1 cellular context compared by ENCODE assay signal in the genomic region with DNA sequence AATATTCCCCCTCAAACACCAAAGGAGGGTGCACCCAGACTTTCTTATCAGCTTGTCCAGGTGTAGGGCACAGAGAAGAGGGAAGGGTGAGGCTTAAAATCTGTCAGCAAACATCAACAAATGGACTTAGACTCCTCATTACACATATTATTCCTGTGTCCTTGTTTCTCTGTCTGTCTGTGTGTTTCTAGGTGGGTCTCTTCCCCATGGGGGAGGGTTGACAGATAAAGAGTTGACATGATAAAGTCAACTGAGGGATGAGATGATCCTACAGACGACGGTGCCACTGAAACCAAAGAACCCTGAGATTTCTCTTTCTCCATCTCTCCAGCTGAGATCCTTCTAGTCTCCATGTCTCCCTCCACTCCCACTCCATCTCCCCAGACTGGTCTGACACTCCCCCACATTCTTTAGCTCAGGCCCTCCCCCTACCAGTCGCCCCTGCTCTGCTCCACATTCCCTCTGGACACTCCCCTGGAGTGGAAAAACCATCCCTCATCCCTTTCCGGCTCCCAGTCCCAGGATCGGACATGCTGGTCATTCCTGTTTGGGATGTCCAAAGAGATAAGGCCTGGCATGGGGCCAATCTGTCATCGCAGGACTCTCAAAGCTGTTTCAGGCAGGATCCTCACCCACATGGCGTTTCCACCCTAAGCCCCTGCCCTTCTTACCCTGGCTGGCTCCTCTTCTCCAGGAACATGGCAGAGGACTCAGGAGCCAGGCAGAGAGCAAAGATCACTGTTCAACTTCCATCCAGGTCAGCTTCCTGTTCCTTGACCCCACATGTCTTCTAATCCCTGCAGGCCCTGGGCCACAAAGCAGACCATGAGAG.
TF ChIP-seq lines count a peak whose summit lies in the region.

No MANE protein-coding gene starts in this region.

TF ChIP-seq in K562, 482 proteins besides CTCF, POLR2A, EP300 and RAD21 (continued from another document):
- TF ChIP-seq, protein P1, sequence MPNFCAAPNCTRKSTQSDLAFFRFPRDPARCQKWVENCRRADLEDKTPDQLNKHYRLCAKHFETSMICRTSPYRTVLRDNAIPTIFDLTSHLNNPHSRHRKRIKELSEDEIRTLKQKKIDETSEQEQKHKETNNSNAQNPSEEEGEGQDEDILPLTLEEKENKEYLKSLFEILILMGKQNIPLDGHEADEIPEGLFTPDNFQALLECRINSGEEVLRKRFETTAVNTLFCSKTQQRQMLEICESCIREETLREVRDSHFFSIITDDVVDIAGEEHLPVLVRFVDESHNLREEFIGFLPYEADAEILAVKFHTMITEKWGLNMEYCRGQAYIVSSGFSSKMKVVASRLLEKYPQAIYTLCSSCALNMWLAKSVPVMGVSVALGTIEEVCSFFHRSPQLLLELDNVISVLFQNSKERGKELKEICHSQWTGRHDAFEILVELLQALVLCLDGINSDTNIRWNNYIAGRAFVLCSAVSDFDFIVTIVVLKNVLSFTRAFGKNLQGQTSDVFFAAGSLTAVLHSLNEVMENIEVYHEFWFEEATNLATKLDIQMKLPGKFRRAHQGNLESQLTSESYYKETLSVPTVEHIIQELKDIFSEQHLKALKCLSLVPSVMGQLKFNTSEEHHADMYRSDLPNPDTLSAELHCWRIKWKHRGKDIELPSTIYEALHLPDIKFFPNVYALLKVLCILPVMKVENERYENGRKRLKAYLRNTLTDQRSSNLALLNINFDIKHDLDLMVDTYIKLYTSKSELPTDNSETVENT (CRISPR knock-in tag; IDR thresholded peaks at IDR 0.05): no peak
- TF ChIP-seq KAT8 (IDR thresholded peaks at IDR 0.05; ENCODE audit: low read depth) (no peak), CEBPG (CRISPR knock-in tag; IDR thresholded peaks at IDR 0.05) (no peak), CEBPG (tag; conservative IDR thresholded peaks at IDR 0.05 in 1 of 2, IDR thresholded peaks at IDR 0.05 in 1 of 2) (no peak), HOXB6 (CRISPR knock-in tag; IDR thresholded peaks at IDR 0.05; ENCODE audit: borderline replicate concordance) (no peak), XRCC3 (IDR thresholded peaks at IDR 0.05) (no peak), PRMT5 (CRISPR knock-in tag; IDR thresholded peaks at IDR 0.05) (no peak), ZNF766 (CRISPR knock-in tag; conservative IDR thresholded peaks at IDR 0.05) (no peak), NRF1 (conservative IDR thresholded peaks at IDR 0.05 in 1 of 2, IDR thresholded peaks at IDR 0.05 in 1 of 2) (no peak), ZFPM2 (CRISPR knock-in tag; IDR thresholded peaks at IDR 0.05) (no peak), ARID1B (IDR thresholded peaks at IDR 0.05) (no peak), HMG20A (CRISPR knock-in tag; conservative IDR thresholded peaks at IDR 0.05) (no peak), SMC3 (conservative IDR thresholded peaks at IDR 0.05; ENCODE audit: insufficient read depth, low read depth, low read length) (no peak), CREB1 (IDR thresholded peaks at IDR 0.05) (no peak), CREB1 (CRISPR knock-in tag; IDR thresholded peaks at IDR 0.05) (0 out of 2 replicates have a peak, but pooled peaks have one; percentile 40), MCM2 (IDR thresholded peaks at IDR 0.05; ENCODE audit: low read depth) (no peak)
- TF ChIP-seq, protein P2, sequence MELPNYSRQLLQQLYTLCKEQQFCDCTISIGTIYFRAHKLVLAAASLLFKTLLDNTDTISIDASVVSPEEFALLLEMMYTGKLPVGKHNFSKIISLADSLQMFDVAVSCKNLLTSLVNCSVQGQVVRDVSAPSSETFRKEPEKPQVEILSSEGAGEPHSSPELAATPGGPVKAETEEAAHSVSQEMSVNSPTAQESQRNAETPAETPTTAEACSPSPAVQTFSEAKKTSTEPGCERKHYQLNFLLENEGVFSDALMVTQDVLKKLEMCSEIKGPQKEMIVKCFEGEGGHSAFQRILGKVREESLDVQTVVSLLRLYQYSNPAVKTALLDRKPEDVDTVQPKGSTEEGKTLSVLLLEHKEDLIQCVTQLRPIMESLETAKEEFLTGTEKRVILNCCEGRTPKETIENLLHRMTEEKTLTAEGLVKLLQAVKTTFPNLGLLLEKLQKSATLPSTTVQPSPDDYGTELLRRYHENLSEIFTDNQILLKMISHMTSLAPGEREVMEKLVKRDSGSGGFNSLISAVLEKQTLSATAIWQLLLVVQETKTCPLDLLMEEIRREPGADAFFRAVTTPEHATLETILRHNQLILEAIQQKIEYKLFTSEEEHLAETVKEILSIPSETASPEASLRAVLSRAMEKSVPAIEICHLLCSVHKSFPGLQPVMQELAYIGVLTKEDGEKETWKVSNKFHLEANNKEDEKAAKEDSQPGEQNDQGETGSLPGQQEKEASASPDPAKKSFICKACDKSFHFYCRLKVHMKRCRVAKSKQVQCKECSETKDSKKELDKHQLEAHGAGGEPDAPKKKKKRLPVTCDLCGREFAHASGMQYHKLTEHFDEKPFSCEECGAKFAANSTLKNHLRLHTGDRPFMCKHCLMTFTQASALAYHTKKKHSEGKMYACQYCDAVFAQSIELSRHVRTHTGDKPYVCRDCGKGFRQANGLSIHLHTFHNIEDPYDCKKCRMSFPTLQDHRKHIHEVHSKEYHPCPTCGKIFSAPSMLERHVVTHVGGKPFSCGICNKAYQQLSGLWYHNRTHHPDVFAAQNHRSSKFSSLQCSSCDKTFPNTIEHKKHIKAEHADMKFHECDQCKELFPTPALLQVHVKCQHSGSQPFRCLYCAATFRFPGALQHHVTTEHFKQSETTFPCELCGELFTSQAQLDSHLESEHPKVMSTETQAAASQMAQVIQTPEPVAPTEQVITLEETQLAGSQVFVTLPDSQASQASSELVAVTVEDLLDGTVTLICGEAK (IDR thresholded peaks at IDR 0.05): no peak
- TF ChIP-seq, protein P2 (CRISPR knock-in tag; IDR thresholded peaks at IDR 0.05): no peak
- TF ChIP-seq, protein P3, sequence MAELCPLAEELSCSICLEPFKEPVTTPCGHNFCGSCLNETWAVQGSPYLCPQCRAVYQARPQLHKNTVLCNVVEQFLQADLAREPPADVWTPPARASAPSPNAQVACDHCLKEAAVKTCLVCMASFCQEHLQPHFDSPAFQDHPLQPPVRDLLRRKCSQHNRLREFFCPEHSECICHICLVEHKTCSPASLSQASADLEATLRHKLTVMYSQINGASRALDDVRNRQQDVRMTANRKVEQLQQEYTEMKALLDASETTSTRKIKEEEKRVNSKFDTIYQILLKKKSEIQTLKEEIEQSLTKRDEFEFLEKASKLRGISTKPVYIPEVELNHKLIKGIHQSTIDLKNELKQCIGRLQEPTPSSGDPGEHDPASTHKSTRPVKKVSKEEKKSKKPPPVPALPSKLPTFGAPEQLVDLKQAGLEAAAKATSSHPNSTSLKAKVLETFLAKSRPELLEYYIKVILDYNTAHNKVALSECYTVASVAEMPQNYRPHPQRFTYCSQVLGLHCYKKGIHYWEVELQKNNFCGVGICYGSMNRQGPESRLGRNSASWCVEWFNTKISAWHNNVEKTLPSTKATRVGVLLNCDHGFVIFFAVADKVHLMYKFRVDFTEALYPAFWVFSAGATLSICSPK (IDR thresholded peaks at IDR 0.05; ENCODE audit: borderline replicate concordance): no peak
- TF ChIP-seq, protein P4, sequence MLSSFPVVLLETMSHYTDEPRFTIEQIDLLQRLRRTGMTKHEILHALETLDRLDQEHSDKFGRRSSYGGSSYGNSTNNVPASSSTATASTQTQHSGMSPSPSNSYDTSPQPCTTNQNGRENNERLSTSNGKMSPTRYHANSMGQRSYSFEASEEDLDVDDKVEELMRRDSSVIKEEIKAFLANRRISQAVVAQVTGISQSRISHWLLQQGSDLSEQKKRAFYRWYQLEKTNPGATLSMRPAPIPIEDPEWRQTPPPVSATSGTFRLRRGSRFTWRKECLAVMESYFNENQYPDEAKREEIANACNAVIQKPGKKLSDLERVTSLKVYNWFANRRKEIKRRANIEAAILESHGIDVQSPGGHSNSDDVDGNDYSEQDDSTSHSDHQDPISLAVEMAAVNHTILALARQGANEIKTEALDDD (IDR thresholded peaks at IDR 0.05): no peak
- TF ChIP-seq, protein P5, sequence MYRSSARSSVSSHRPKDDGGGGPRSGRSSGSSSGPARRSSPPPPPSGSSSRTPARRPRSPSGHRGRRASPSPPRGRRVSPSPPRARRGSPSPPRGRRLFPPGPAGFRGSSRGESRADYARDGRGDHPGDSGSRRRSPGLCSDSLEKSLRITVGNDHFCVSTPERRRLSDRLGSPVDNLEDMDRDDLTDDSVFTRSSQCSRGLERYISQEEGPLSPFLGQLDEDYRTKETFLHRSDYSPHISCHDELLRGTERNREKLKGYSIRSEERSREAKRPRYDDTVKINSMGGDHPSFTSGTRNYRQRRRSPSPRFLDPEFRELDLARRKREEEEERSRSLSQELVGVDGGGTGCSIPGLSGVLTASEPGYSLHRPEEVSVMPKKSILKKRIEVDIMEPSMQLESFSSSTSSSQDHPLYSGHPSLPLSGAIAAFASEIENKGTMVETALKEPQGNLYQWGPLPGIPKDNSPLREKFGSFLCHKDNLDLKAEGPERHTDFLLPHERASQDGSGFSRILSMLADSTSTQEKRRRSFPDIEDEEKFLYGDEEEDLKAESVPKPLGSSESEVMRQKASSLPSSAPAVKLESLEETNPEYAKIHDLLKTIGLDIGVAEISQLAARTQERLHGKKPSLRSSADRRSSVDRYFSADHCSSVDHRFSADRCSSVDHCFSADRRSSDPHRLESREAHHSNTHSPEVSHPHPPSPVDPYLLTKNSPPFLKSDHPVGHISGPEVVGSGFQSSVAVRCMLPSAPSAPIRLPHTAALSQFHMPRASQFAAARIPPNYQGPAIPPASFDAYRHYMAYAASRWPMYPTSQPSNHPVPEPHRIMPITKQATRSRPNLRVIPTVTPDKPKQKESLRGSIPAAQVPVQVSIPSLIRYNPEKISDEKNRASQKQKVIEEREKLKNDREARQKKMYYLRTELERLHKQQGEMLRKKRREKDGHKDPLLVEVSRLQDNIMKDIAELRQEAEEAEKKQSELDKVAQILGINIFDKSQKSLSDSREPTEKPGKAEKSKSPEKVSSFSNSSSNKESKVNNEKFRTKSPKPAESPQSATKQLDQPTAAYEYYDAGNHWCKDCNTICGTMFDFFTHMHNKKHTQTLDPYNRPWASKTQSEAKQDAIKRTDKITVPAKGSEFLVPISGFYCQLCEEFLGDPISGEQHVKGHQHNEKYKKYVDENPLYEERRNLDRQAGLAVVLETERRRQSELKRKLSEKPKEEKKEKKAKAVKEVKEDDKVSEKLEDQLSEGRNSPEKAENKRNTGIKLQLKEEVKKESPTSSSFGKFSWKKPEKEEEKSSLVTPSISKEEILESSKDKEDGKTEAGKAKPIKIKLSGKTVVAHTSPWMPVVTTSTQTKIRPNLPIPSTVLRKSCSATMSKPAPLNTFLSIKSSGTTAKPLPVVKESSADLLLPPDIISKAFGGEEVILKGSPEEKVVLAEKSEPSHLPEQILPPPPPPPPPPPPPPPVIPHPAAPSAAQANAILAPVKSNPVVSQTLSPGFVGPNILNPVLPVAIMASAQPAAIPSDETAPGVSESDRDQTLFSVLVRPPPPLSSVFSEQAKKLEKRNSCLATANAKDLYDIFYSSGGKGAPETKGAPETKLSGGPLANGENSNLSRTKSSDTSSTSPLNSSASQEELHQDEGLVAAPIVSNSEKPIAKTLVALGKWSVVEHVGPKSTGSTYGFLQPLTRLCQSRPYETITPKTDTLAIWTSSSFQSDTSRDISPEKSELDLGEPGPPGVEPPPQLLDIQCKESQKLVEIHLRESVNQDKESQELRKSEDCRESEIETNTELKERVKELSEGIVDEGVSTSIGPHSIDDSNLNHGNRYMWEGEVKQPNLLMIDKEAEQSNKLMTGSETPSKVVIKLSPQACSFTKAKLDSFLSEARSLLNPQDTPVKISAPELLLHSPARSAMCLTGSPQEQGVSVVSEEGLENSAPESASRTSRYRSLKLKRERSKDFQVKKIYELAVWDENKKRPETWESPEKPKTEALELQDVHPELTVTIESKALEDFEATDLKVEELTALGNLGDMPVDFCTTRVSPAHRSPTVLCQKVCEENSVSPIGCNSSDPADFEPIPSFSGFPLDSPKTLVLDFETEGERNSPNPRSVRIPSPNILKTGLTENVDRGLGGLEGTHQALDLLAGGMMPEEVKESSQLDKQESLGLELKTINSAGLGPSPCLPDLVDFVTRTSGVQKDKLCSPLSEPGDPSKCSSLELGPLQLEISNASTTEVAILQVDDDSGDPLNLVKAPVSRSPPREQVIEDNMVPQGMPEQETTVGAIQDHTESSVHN (IDR thresholded peaks at IDR 0.05; ENCODE audit: borderline replicate concordance in 1 of 2, low read depth in 1 of 2): no peak
- TF ChIP-seq, protein P6, sequence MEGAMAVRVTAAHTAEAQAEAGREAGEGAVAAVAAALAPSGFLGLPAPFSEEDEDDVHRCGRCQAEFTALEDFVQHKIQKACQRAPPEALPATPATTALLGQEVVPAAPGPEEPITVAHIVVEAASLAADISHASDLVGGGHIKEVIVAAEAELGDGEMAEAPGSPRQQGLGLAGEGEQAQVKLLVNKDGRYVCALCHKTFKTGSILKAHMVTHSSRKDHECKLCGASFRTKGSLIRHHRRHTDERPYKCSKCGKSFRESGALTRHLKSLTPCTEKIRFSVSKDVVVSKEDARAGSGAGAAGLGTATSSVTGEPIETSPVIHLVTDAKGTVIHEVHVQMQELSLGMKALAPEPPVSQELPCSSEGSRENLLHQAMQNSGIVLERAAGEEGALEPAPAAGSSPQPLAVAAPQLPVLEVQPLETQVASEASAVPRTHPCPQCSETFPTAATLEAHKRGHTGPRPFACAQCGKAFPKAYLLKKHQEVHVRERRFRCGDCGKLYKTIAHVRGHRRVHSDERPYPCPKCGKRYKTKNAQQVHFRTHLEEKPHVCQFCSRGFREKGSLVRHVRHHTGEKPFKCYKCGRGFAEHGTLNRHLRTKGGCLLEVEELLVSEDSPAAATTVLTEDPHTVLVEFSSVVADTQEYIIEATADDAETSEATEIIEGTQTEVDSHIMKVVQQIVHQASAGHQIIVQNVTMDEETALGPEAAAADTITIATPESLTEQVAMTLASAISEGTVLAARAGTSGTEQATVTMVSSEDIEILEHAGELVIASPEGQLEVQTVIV (CRISPR knock-in tag; IDR thresholded peaks at IDR 0.05; ENCODE audit: borderline replicate concordance): no peak
